1 cellular context compared by ENCODE assay signal in genomic region chr20:375265-375889, GRCh38.
TF ChIP-seq lines count a peak whose summit lies in the region.

No MANE protein-coding gene starts in this region.

TF ChIP-seq in K562, 482 proteins besides CTCF, POLR2A, EP300 and RAD21 (continued from another document and continues in another):
- TF ChIP-seq MGA (IDR thresholded peaks at IDR 0.05) (peak; percentile 54), EP400 (IDR thresholded peaks at IDR 0.05) (peak; percentile 48), ZBTB17 (CRISPR knock-in tag; IDR thresholded peaks at IDR 0.05) (no peak), ZNF311 (CRISPR knock-in tag; IDR thresholded peaks at IDR 0.05) (0 out of 2 replicates have a peak, but pooled peaks have one; percentile 20), MNT (conservative IDR thresholded peaks at IDR 0.05) (0 out of 4 replicates have a peak, but pooled peaks of 1 of the 2 experiments have one; percentile 42), ZNF511 (CRISPR knock-in tag; IDR thresholded peaks at IDR 0.05) (peak; percentile 32; the same call in 1 of the 2 replicates), EGR1 (conservative IDR thresholded peaks at IDR 0.05) (peak; percentile 85), ZNF174 (CRISPR knock-in tag; IDR thresholded peaks at IDR 0.05) (no peak), SMARCC2 (IDR thresholded peaks at IDR 0.05; ENCODE audit: low read depth) (peak; percentile 51; the same call in 1 of the 2 replicates), SMAD3 (CRISPR knock-in tag; conservative IDR thresholded peaks at IDR 0.05) (no peak), TFAP4 (CRISPR knock-in tag; IDR thresholded peaks at IDR 0.05; ENCODE audit: borderline replicate concordance) (0 out of 2 replicates have a peak, but pooled peaks have one; percentile 20), NCOR1 (IDR thresholded peaks at IDR 0.05) (peak; percentile 78), ILK (tag; IDR thresholded peaks at IDR 0.05; ENCODE audit: borderline replicate concordance, low read depth) (no peak), ZNF197 (CRISPR knock-in tag; IDR thresholded peaks at IDR 0.05; ENCODE audit: low read depth) (0 out of 2 replicates have a peak, but pooled peaks have one; percentile 13), TEAD4 (IDR thresholded peaks at IDR 0.05; ENCODE audit: low read length) (peak; percentile 60), TEAD4 (CRISPR knock-in tag; IDR thresholded peaks at IDR 0.05; ENCODE audit: borderline replicate concordance) (no peak), TAF1 (IDR thresholded peaks at IDR 0.05; ENCODE audit: control insufficient read depth, extremely low read depth, insufficient read depth, low read length, severe bottlenecking) (peak; percentile 18), U2AF2 (optimal IDR thresholded peaks at IDR 0.05; ENCODE audit: low read depth, low read length) (no peak), RCOR1 (IDR thresholded peaks at IDR 0.05; ENCODE audit: borderline replicate concordance in 1 of 2, low read depth in 2 of 2, low read length in 2 of 2) (peak in 1 of 2 experiments; percentile 42; a peak in 1 of 4 replicates), ZFX (CRISPR knock-in tag; IDR thresholded peaks at IDR 0.05) (no peak), CCNT2 (IDR thresholded peaks at IDR 0.05; ENCODE audit: borderline replicate concordance, extremely low read depth, insufficient read length, low read depth, low read length) (peak; percentile 25)
- TF ChIP-seq, protein P1, sequence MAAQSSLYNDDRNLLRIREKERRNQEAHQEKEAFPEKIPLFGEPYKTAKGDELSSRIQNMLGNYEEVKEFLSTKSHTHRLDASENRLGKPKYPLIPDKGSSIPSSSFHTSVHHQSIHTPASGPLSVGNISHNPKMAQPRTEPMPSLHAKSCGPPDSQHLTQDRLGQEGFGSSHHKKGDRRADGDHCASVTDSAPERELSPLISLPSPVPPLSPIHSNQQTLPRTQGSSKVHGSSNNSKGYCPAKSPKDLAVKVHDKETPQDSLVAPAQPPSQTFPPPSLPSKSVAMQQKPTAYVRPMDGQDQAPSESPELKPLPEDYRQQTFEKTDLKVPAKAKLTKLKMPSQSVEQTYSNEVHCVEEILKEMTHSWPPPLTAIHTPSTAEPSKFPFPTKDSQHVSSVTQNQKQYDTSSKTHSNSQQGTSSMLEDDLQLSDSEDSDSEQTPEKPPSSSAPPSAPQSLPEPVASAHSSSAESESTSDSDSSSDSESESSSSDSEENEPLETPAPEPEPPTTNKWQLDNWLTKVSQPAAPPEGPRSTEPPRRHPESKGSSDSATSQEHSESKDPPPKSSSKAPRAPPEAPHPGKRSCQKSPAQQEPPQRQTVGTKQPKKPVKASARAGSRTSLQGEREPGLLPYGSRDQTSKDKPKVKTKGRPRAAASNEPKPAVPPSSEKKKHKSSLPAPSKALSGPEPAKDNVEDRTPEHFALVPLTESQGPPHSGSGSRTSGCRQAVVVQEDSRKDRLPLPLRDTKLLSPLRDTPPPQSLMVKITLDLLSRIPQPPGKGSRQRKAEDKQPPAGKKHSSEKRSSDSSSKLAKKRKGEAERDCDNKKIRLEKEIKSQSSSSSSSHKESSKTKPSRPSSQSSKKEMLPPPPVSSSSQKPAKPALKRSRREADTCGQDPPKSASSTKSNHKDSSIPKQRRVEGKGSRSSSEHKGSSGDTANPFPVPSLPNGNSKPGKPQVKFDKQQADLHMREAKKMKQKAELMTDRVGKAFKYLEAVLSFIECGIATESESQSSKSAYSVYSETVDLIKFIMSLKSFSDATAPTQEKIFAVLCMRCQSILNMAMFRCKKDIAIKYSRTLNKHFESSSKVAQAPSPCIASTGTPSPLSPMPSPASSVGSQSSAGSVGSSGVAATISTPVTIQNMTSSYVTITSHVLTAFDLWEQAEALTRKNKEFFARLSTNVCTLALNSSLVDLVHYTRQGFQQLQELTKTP (IDR thresholded peaks at IDR 0.05; ENCODE audit: low read depth in 1 of 2, partially characterized antibody in 2 of 2) = peak in 1 of 2 experiments; percentile 19
- TF ChIP-seq, protein P2, sequence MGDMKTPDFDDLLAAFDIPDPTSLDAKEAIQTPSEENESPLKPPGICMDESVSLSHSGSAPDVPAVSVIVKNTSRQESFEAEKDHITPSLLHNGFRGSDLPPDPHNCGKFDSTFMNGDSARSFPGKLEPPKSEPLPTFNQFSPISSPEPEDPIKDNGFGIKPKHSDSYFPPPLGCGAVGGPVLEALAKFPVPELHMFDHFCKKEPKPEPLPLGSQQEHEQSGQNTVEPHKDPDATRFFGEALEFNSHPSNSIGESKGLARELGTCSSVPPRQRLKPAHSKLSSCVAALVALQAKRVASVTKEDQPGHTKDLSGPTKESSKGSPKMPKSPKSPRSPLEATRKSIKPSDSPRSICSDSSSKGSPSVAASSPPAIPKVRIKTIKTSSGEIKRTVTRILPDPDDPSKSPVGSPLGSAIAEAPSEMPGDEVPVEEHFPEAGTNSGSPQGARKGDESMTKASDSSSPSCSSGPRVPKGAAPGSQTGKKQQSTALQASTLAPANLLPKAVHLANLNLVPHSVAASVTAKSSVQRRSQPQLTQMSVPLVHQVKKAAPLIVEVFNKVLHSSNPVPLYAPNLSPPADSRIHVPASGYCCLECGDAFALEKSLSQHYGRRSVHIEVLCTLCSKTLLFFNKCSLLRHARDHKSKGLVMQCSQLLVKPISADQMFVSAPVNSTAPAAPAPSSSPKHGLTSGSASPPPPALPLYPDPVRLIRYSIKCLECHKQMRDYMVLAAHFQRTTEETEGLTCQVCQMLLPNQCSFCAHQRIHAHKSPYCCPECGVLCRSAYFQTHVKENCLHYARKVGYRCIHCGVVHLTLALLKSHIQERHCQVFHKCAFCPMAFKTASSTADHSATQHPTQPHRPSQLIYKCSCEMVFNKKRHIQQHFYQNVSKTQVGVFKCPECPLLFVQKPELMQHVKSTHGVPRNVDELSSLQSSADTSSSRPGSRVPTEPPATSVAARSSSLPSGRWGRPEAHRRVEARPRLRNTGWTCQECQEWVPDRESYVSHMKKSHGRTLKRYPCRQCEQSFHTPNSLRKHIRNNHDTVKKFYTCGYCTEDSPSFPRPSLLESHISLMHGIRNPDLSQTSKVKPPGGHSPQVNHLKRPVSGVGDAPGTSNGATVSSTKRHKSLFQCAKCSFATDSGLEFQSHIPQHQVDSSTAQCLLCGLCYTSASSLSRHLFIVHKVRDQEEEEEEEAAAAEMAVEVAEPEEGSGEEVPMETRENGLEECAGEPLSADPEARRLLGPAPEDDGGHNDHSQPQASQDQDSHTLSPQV (IDR thresholded peaks at IDR 0.05) = peak; percentile 79
- TF ChIP-seq, protein P3, sequence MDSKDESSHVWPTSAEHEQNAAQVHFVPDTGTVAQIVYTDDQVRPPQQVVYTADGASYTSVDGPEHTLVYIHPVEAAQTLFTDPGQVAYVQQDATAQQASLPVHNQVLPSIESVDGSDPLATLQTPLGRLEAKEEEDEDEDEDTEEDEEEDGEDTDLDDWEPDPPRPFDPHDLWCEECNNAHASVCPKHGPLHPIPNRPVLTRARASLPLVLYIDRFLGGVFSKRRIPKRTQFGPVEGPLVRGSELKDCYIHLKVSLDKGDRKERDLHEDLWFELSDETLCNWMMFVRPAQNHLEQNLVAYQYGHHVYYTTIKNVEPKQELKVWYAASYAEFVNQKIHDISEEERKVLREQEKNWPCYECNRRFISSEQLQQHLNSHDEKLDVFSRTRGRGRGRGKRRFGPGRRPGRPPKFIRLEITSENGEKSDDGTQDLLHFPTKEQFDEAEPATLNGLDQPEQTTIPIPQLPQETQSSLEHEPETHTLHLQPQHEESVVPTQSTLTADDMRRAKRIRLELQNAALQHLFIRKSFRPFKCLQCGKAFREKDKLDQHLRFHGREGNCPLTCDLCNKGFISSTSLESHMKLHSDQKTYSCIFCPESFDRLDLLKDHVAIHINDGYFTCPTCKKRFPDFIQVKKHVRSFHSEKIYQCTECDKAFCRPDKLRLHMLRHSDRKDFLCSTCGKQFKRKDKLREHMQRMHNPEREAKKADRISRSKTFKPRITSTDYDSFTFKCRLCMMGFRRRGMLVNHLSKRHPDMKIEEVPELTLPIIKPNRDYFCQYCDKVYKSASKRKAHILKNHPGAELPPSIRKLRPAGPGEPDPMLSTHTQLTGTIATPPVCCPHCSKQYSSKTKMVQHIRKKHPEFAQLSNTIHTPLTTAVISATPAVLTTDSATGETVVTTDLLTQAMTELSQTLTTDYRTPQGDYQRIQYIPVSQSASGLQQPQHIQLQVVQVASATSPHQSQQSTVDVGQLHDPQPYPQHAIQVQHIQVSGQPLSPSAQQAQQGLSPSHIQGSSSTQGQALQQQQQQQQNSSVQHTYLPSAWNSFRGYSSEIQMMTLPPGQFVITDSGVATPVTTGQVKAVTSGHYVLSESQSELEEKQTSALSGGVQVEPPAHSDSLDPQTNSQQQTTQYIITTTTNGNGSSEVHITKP (IDR thresholded peaks at IDR 0.05; ENCODE audit: partially characterized antibody) = peak; percentile 61
